29 cellular contexts compared by ENCODE assay signal in genomic region chr22:29213481-29213880, GRCh38. TPM values are rescaled to one million over a fixed set of nuclear protein-coding genes. Genes with fewer than 3 reads are reported as not detected.
"Had no signal": no experiment of that assay in that cellular context is flagged by ENCODE, and none has a peak within 500 bp of the region (broad histone marks: within the 10 kb centered on the region; RNA-seq: fewer than 3 reads in every experiment).

No MANE protein-coding gene starts in this region.

- H3K4me2 ChIP-seq: neural progenitor cell had no signal

- ATAC-seq: foreskin keratinocyte; gastroesophageal sphincter; left lung; mucosa of descending colon; natural killer cell treated with Interleukin-12 subunit alpha and Interleukin-12 subunit beta and Interleukin-15 and Interleukin-18, amount 100 ng/mL, for 72 hours; psoas muscle; right cardiac atrium; stimulated activated naive B cell treated with anti-CD40 and anti-IgM and Interleukin-4, amounts not matched to agents 10 μg/mL and 1 μg/mL and 100 μg/mL, for 72 hours had no signal

- H3K27ac ChIP-seq: colonic mucosa, esophagus muscularis mucosa, foreskin keratinocyte, gastroesophageal sphincter, heart right ventricle, left lung, neural progenitor cell, ovary, psoas muscle, skin epidermis, thoracic aorta, tibial nerve, upper lobe of left lung, uterus had no signal

- H3K4me1 ChIP-seq: colonic mucosa, esophagus muscularis mucosa, foreskin keratinocyte, psoas muscle, uterus had no signal

- H3K36me3 ChIP-seq: colonic mucosa, esophagus muscularis mucosa, gastroesophageal sphincter, heart right ventricle, left lung, neural progenitor cell, ovary, thoracic aorta, tibial nerve, upper lobe of left lung, uterus had no signal

- H2AFZ ChIP-seq: neural progenitor cell had no signal

- DNase-seq: colonic mucosa; effector CD8-positive, alpha-beta T cell; foreskin keratinocyte; heart right ventricle; hippocampal formation; kidney; mesenchymal stem cell; mucosa of descending colon; naive B cell; nucleus accumbens; psoas muscle; right cardiac atrium; stimulated activated CD4-positive, alpha-beta T cell treated with anti-CD3 and anti-CD28 coated beads, Interleukin-15, amount 100 ng/mL, for 24 hours; stimulated activated CD4-positive, alpha-beta T cell treated with anti-CD3 and anti-CD28 coated beads, Interleukin-2, amount 100 ng/mL, for 48 hours; stimulated activated naive B cell treated with anti-CD40 and anti-IgM and Interleukin-4, amounts not matched to agents 10 μg/mL and 1 μg/mL and 100 μg/mL, for 72 hours; uterus had no signal

- H3K9me3 ChIP-seq: colonic mucosa, esophagus muscularis mucosa, gastroesophageal sphincter, heart right ventricle, left lung, mucosa of descending colon, ovary, psoas muscle, spleen, thoracic aorta, tibial nerve, upper lobe of left lung, uterus had no signal

- H3K9ac ChIP-seq: neural progenitor cell had no signal

- H3K4me3 ChIP-seq: colonic mucosa, esophagus muscularis mucosa, gastroesophageal sphincter, heart right ventricle, left lung, mucosa of descending colon, neural progenitor cell, ovary, psoas muscle, skin epidermis, spleen, thoracic aorta, tibial nerve, upper lobe of left lung, uterus had no signal

- H3K27me3 ChIP-seq: colonic mucosa, esophagus muscularis mucosa, neural progenitor cell, ovary, tibial nerve, upper lobe of left lung, uterus had no signal

RNA-seq across cellular contexts. Expression of gene EMID1, which starts 7.8 kb away (rescaled TPM):
- total RNA-seq: chondrocyte, foreskin keratinocyte had no signal
- polyA plus RNA-seq: fibroblast of lung, foreskin keratinocyte had no signal
